Comparison of ENCODE assay signal across 19 cellular contexts in the genomic region with DNA sequence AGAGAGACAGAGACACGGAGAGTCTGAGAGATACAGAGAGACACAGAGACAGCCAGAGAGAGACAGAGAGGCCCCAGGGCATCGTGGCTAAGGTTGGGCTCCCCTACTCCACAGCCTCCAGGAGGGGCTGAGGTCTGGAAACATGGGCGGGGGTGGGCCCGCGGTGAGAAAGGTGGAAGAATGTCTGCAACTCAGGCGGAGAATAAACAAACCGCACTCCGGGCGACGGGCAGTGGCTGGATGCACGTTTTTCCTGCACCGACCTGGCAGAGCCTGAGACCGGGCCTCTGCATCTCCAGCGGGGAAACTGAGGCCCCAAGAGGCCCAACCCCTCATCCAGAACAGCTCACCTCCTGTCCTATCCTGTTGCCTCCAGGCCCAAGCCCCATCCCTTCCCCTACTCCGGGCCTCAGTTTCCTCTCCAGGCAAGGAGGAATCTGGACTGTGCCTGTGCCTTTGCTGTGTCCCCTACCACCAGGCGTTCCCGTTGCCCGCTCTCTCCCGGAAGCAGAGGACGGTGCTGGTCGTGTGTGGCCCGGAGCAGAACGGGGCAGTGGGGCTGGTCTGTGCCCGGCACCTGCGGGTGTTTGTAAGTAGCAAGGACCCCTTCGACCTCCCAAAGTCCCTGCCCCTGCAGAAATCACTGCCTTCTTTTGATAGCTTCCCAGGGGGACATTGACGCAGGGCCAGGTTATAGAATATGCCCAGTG. TPM values are rescaled to one million over a fixed set of nuclear protein-coding genes. Genes with fewer than 3 reads are reported as not detected.
"Had no signal": no experiment of that assay in that cellular context is flagged by ENCODE, and none has a peak within 500 bp of the region (broad histone marks: within the 10 kb centered on the region; RNA-seq: fewer than 3 reads in every experiment).

No MANE protein-coding gene starts in this region.

- H3K27ac Mint-ChIP-seq: activated B cell treated with CpG ODN at 0.5 μM for 24 hours; activated CD8-positive, alpha-beta T cell treated with anti-CD3 and anti-CD28 coated beads, Interleukin-2, amount 10 ng/mL, durations not matched to agents 7 days and 5 days; activated naive CD8-positive, alpha-beta T cell treated with anti-CD3 and anti-CD28 coated beads for 36 hours; stimulated activated naive CD8-positive, alpha-beta T cell treated with anti-CD3 and anti-CD28 coated beads, Interleukin-15, amount 100 ng/mL, for 72 hours; T-helper 1 cell treated with Interleukin-12 subunit alpha and Interleukin-12 subunit beta and Interleukin-4 antibody, amounts not matched to agents 30 μg/mL and 1 μg/mL, for 36 hours had no signal

- ATAC-seq: activated CD8-positive, alpha-beta T cell treated with anti-CD3 and anti-CD28 coated beads, Interleukin-2, amount 10 ng/mL, durations not matched to agents 7 days and 5 days; gastrocnemius medialis; left lobe of liver; pancreas; stimulated activated naive CD8-positive, alpha-beta T cell treated with anti-CD3 and anti-CD28 coated beads, Interleukin-15, amount 100 ng/mL, for 72 hours had no signal

- H3K9me3 Mint-ChIP-seq: activated B cell treated with CpG ODN at 0.5 μM for 24 hours; activated naive CD8-positive, alpha-beta T cell treated with anti-CD3 and anti-CD28 coated beads for 36 hours; stimulated activated naive CD8-positive, alpha-beta T cell treated with anti-CD3 and anti-CD28 coated beads, Interleukin-15, amount 100 ng/mL, for 72 hours; T-helper 1 cell treated with Interleukin-12 subunit alpha and Interleukin-12 subunit beta and Interleukin-4 antibody, amounts not matched to agents 30 μg/mL and 1 μg/mL, for 36 hours had no signal

- H3K4me3 Mint-ChIP-seq: activated B cell treated with CpG ODN at 0.5 μM for 24 hours; activated CD8-positive, alpha-beta T cell treated with anti-CD3 and anti-CD28 coated beads, Interleukin-2, amount 10 ng/mL, durations not matched to agents 7 days and 5 days; activated naive CD8-positive, alpha-beta T cell treated with anti-CD3 and anti-CD28 coated beads for 36 hours; stimulated activated naive CD8-positive, alpha-beta T cell treated with anti-CD3 and anti-CD28 coated beads, Interleukin-15, amount 100 ng/mL, for 72 hours; T-helper 1 cell treated with Interleukin-12 subunit alpha and Interleukin-12 subunit beta and Interleukin-4 antibody, amounts not matched to agents 30 μg/mL and 1 μg/mL, for 36 hours had no signal

- DNase-seq: activated B cell treated with CpG ODN at 0.5 μM for 24 hours; activated CD4-positive, alpha-beta T cell treated with anti-CD3 and anti-CD28 coated beads for 48 hours; activated CD8-positive, alpha-beta memory T cell treated with anti-CD3 and anti-CD28 coated beads, Interleukin-2, amount 50 U/mL, for 4 hours; activated CD8-positive, alpha-beta T cell treated with anti-CD3 and anti-CD28 coated beads, Interleukin-2, amount 10 ng/mL, durations not matched to agents 7 days and 5 days; activated naive CD8-positive, alpha-beta T cell treated with anti-CD3 and anti-CD28 coated beads for 36 hours; anterior cingulate cortex; dermis blood vessel endothelial cell; erythroblast; gastrocnemius medialis; islet precursor cell; midbrain; sigmoid colon; stimulated activated CD4-positive, alpha-beta T cell treated with anti-CD3 and anti-CD28 coated beads, Interleukin-1b, Interleukin-23, amount 100 ng/mL, for 48 hours; stimulated activated naive CD8-positive, alpha-beta T cell treated with anti-CD3 and anti-CD28 coated beads, Interleukin-15, amount 100 ng/mL, for 72 hours; testis had no signal

RNA-seq across cellular contexts. Expression of a gene that starts 3.4 kb away (rescaled TPM):
- total RNA-seq: lung microvascular endothelial cell had no signal
